Comparison of ENCODE assay signal across 8 cellular contexts in genomic region chr21:44874497-44875331, GRCh38. TPM values are rescaled to one million over a fixed set of nuclear protein-coding genes. Genes with fewer than 3 reads are reported as not detected.
DNase-seq lines count a peak whose midpoint lies in the region; ATAC-seq and TF ChIP-seq lines count a peak whose summit lies in the region.

No MANE protein-coding gene starts in this region.

- H3K36me3 ChIP-seq in ACC112 (ENCODE audit: insufficient read depth, low read length) (no peaks in the 10 kb centered on the region), gastrocnemius medialis (no peaks in the 10 kb centered on the region)

- TF ChIP-seq POLR2A in gastrocnemius medialis (IDR thresholded peaks at IDR 0.05) = no peak

- peak overlapping the region; percentile 88 for H2AFZ ChIP-seq in ACC112 (ENCODE audit: low read length, unreplicated experiment)

- H3K4me3 ChIP-seq in ACC112 (ENCODE audit: low read depth, low read length) (peak overlapping the region; percentile 96), iPS-11a (ENCODE audit: low read depth, low read length) (peak overlapping the region; percentile 62), gastrocnemius medialis (peak overlapping the region; percentile 74 to 87 (median 82))

- H3K9me3 ChIP-seq in gastrocnemius medialis = no peaks in the 10 kb centered on the region

- ATAC-seq in GM18907 (IDR thresholded peaks at IDR 0.05; ENCODE audit: unreplicated experiment) = peak; percentile 12
- ATAC-seq in gastrocnemius medialis = peak in 1 of 2 donors; percentile 2

- intact Hi-C loops in gastrocnemius medialis (cut with DNase I; ENCODE audit: low total_unique reads) = loop anchor here (1.0 to 5.0 kb wide), 2 partner anchors 73 to 198 kb away; partner anchors contain the start of genes ADARB1 and UBE2G2

- H3K4me1 ChIP-seq in ACC112 (ENCODE audit: control insufficient read depth, insufficient read depth, low read length, unreplicated experiment) = peaks cover 17% of the 10 kb centered on the region
- H3K4me1 ChIP-seq in gastrocnemius medialis = peaks cover 47% of the 10 kb centered on the region in 2 donors

- in situ Hi-C loops in gastrocnemius medialis (cut with MboI; ENCODE audit: low sequenced_read_pairs in 4 of 4) (no loop called here), ACHN (cut with HindIII; ENCODE audit: low pct_ligation_motif_present, low pct_unique_long_range_greater_than_20kb, low sequenced_read_pairs) (no loop called here)

- H3K27me3 ChIP-seq in ACC112 (ENCODE audit: insufficient read depth, low read length) (no peaks in the 10 kb centered on the region), gastrocnemius medialis (no peaks in the 10 kb centered on the region)

- H3K27ac ChIP-seq in ACC112 (ENCODE audit: low read depth, low read length) (0 out of 2 replicates have a peak overlapping the region, but pooled peaks have one; percentile 24), gastrocnemius medialis (peak overlapping the region; percentile 95)

- peaks cover 28% of the 10 kb centered on the region for H3K79me2 ChIP-seq in ACC112 (ENCODE audit: control insufficient read depth, insufficient read depth, low read length, unreplicated experiment)

- peak; percentile 61 for DNase-seq in NOMO-1 treated with DMSO at 0.1 percent for 48 hours (lab: John Stamatoyannopoulos, UW; ENCODE audit: unreplicated experiment)
- peak; percentile 57 for DNase-seq in astrocyte of the hippocampus (ENCODE audit: low read depth, low spot score)
- DNase-seq in gastrocnemius medialis = peak in 1 of 2 donors; percentile 63
- no peak for DNase-seq in 8988T
- DNase-seq in ACHN = no peak

- TF ChIP-seq CTCF in gastrocnemius medialis (IDR thresholded peaks at IDR 0.05 in 4 of 5, conservative IDR thresholded peaks at IDR 0.05 in 1 of 5) = no peak

RNA-seq across cellular contexts. Expression of gene PTTG1IP, which starts 1.2 kb away (rescaled TPM):
- 100 to 1,000 TPM; 116 to 217 (median 127) TPM for total RNA-seq in gastrocnemius medialis

RNA-seq across cellular contexts. Expression of gene ITGB2, which starts 46.0 kb away (rescaled TPM):
- total RNA-seq in gastrocnemius medialis = 10 to 100 TPM; 10.9 to 41.7 (median 27.4) TPM

RNA-seq across cellular contexts. Expression of gene SUMO3, which starts 56.9 kb away (rescaled TPM):
- total RNA-seq in gastrocnemius medialis = 10 to 100 TPM; 49.0 to 85.9 (median 63.7) TPM

Comparison
In these comparisons a context has a peak if more than half of its experiments do, and no peak if none do; other contexts are left out.
1. DNase-seq: peak in NOMO-1 treated with DMSO at 0.1 percent for 48 hours (single experiment) and astrocyte of the hippocampus (single experiment); none in 8988T (single experiment) and ACHN (single experiment).
2. Peak in every context shown above with its lines, with median percentiles within 50 percentile points of each other: H3K4me3 ChIP-seq.